In genomic region chr16:2963611-2964415, GRCh38 we compare ENCODE assay signal across 1 cellular context.
A peak's percentile ranks its signal among the peaks of the same experiment; 100 is the strongest.
TF ChIP-seq lines count a peak whose summit lies in the region.

Gene KREMEN2 (plus strand): TSS chr16:2964275. CDS start chr16:2964521, 246 bp downstream.

TF ChIP-seq in HepG2, 621 proteins besides CTCF, POLR2A, EP300 and RAD21 (continued from another document and continues in another):
- TF ChIP-seq, protein P1, sequence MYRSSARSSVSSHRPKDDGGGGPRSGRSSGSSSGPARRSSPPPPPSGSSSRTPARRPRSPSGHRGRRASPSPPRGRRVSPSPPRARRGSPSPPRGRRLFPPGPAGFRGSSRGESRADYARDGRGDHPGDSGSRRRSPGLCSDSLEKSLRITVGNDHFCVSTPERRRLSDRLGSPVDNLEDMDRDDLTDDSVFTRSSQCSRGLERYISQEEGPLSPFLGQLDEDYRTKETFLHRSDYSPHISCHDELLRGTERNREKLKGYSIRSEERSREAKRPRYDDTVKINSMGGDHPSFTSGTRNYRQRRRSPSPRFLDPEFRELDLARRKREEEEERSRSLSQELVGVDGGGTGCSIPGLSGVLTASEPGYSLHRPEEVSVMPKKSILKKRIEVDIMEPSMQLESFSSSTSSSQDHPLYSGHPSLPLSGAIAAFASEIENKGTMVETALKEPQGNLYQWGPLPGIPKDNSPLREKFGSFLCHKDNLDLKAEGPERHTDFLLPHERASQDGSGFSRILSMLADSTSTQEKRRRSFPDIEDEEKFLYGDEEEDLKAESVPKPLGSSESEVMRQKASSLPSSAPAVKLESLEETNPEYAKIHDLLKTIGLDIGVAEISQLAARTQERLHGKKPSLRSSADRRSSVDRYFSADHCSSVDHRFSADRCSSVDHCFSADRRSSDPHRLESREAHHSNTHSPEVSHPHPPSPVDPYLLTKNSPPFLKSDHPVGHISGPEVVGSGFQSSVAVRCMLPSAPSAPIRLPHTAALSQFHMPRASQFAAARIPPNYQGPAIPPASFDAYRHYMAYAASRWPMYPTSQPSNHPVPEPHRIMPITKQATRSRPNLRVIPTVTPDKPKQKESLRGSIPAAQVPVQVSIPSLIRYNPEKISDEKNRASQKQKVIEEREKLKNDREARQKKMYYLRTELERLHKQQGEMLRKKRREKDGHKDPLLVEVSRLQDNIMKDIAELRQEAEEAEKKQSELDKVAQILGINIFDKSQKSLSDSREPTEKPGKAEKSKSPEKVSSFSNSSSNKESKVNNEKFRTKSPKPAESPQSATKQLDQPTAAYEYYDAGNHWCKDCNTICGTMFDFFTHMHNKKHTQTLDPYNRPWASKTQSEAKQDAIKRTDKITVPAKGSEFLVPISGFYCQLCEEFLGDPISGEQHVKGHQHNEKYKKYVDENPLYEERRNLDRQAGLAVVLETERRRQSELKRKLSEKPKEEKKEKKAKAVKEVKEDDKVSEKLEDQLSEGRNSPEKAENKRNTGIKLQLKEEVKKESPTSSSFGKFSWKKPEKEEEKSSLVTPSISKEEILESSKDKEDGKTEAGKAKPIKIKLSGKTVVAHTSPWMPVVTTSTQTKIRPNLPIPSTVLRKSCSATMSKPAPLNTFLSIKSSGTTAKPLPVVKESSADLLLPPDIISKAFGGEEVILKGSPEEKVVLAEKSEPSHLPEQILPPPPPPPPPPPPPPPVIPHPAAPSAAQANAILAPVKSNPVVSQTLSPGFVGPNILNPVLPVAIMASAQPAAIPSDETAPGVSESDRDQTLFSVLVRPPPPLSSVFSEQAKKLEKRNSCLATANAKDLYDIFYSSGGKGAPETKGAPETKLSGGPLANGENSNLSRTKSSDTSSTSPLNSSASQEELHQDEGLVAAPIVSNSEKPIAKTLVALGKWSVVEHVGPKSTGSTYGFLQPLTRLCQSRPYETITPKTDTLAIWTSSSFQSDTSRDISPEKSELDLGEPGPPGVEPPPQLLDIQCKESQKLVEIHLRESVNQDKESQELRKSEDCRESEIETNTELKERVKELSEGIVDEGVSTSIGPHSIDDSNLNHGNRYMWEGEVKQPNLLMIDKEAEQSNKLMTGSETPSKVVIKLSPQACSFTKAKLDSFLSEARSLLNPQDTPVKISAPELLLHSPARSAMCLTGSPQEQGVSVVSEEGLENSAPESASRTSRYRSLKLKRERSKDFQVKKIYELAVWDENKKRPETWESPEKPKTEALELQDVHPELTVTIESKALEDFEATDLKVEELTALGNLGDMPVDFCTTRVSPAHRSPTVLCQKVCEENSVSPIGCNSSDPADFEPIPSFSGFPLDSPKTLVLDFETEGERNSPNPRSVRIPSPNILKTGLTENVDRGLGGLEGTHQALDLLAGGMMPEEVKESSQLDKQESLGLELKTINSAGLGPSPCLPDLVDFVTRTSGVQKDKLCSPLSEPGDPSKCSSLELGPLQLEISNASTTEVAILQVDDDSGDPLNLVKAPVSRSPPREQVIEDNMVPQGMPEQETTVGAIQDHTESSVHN (CRISPR knock-in tag; IDR thresholded peaks at IDR 0.05): no peak
- TF ChIP-seq ZNF503 (CRISPR knock-in tag; IDR thresholded peaks at IDR 0.05) (0 out of 2 replicates have a peak, but pooled peaks have one; percentile 16), SRSF1 (optimal IDR thresholded peaks at IDR 0.05; ENCODE audit: low read depth, low read length) (no peak), NONO (IDR thresholded peaks at IDR 0.05) (no peak), NONO (CRISPR knock-in tag; conservative IDR thresholded peaks at IDR 0.05) (0 out of 2 replicates have a peak, but pooled peaks have one; percentile 6), ZBTB7B (CRISPR knock-in tag; IDR thresholded peaks at IDR 0.05) (0 out of 2 replicates have a peak, but pooled peaks have one; percentile 28), ZNF282 (IDR thresholded peaks at IDR 0.05; ENCODE audit: partially characterized antibody) (no peak), NFAT5 (CRISPR knock-in tag; IDR thresholded peaks at IDR 0.05) (no peak), ZNF546 (CRISPR knock-in tag; conservative IDR thresholded peaks at IDR 0.05) (0 out of 2 replicates have a peak, but pooled peaks have one; percentile 22), ZNF263 (CRISPR knock-in tag; IDR thresholded peaks at IDR 0.05) (peak; percentile 46; the same call in 1 of the 2 replicates), PHF21A (CRISPR knock-in tag; IDR thresholded peaks at IDR 0.05) (peak; percentile 6; the same call in 1 of the 2 replicates), SAP130 (CRISPR knock-in tag; IDR thresholded peaks at IDR 0.05; ENCODE audit: low read depth) (peak; percentile 50; the same call in 1 of the 2 replicates), ZBTB21 (CRISPR knock-in tag; IDR thresholded peaks at IDR 0.05) (no peak), DMAP1 (CRISPR knock-in tag; IDR thresholded peaks at IDR 0.05) (peak; percentile 59; the same call in 1 of the 2 replicates), MAZ (IDR thresholded peaks at IDR 0.05; ENCODE audit: borderline replicate concordance, low read depth, low read length) (no peak), MAZ (CRISPR knock-in tag; IDR thresholded peaks at IDR 0.05; ENCODE audit: low read depth) (peak; percentile 61), ARID4A (CRISPR knock-in tag; IDR thresholded peaks at IDR 0.05; ENCODE audit: borderline replicate concordance) (peak; percentile 16; the same call in 1 of the 2 replicates), ZEB1 (IDR thresholded peaks at IDR 0.05; ENCODE audit: insufficient replicate concordance, low read depth) (peak; percentile 17), ZNF138 (CRISPR knock-in tag; IDR thresholded peaks at IDR 0.05; ENCODE audit: low read depth) (no peak)
- TF ChIP-seq, protein P2, sequence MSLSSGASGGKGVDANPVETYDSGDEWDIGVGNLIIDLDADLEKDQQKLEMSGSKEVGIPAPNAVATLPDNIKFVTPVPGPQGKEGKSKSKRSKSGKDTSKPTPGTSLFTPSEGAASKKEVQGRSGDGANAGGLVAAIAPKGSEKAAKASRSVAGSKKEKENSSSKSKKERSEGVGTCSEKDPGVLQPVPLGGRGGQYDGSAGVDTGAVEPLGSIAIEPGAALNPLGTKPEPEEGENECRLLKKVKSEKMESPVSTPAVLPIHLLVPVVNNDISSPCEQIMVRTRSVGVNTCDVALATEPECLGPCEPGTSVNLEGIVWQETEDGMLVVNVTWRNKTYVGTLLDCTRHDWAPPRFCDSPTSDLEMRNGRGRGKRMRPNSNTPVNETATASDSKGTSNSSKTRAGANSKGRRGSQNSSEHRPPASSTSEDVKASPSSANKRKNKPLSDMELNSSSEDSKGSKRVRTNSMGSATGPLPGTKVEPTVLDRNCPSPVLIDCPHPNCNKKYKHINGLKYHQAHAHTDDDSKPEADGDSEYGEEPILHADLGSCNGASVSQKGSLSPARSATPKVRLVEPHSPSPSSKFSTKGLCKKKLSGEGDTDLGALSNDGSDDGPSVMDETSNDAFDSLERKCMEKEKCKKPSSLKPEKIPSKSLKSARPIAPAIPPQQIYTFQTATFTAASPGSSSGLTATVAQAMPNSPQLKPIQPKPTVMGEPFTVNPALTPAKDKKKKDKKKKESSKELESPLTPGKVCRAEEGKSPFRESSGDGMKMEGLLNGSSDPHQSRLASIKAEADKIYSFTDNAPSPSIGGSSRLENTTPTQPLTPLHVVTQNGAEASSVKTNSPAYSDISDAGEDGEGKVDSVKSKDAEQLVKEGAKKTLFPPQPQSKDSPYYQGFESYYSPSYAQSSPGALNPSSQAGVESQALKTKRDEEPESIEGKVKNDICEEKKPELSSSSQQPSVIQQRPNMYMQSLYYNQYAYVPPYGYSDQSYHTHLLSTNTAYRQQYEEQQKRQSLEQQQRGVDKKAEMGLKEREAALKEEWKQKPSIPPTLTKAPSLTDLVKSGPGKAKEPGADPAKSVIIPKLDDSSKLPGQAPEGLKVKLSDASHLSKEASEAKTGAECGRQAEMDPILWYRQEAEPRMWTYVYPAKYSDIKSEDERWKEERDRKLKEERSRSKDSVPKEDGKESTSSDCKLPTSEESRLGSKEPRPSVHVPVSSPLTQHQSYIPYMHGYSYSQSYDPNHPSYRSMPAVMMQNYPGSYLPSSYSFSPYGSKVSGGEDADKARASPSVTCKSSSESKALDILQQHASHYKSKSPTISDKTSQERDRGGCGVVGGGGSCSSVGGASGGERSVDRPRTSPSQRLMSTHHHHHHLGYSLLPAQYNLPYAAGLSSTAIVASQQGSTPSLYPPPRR (CRISPR knock-in tag; IDR thresholded peaks at IDR 0.05; ENCODE audit: borderline replicate concordance): 0 out of 2 replicates have a peak, but pooled peaks have one; percentile 23
- TF ChIP-seq, protein P3, sequence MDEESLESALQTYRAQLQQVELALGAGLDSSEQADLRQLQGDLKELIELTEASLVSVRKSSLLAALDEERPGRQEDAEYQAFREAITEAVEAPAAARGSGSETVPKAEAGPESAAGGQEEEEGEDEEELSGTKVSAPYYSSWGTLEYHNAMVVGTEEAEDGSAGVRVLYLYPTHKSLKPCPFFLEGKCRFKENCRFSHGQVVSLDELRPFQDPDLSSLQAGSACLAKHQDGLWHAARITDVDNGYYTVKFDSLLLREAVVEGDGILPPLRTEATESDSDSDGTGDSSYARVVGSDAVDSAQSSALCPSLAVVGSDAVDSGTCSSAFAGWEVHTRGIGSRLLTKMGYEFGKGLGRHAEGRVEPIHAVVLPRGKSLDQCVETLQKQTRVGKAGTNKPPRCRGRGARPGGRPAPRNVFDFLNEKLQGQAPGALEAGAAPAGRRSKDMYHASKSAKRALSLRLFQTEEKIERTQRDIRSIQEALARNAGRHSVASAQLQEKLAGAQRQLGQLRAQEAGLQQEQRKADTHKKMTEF (CRISPR knock-in tag; IDR thresholded peaks at IDR 0.05): peak; percentile 38; the same call in 1 of the 2 replicates
